In genomic region chr13:30091035-30091434, GRCh38 we compare ENCODE assay signal across 28 cellular contexts.
"Had no signal": no experiment of that assay in that cellular context is flagged by ENCODE, and none has a peak within 500 bp of the region (broad histone marks: within the 10 kb centered on the region; RNA-seq: fewer than 3 reads in every experiment).

No MANE protein-coding gene starts in this region.

- H3K9me3 ChIP-seq: ascending aorta, breast epithelium had no signal

- H3K4me1 ChIP-seq: ascending aorta, breast epithelium had no signal

- ATAC-seq: activated CD4-positive, CD25-positive, alpha-beta regulatory T cell treated with anti-CD3 and anti-CD28 coated beads, Interleukin-2, amount 50 U/mL, for 24 hours; activated CD8-positive, alpha-beta memory T cell treated with anti-CD3 and anti-CD28 coated beads, Interleukin-2, amount 10 ng/mL, durations not matched to agents 7 days and 5 days; activated CD8-positive, alpha-beta T cell treated with anti-CD3 and anti-CD28 coated beads for 36 hours; activated naive CD4-positive, alpha-beta T cell treated with anti-CD3 and anti-CD28 coated beads, Interleukin-2, amount 50 U/mL, for 72 hours; activated T-cell treated with anti-CD3 and anti-CD28 coated beads, Interleukin-2, amount 50 U/mL, for 72 hours; esophagus mucosa; T-cell had no signal

- FAIRE-seq: frontal cortex had no signal

- H3K36me3 ChIP-seq: ascending aorta, breast epithelium, cardiac muscle cell, WERI-Rb-1 had no signal

- H3K4me3 ChIP-seq: ascending aorta, breast epithelium, cardiac muscle cell, coronary artery, dorsolateral prefrontal cortex had no signal

- H3K27me3 ChIP-seq: ascending aorta, breast epithelium, cardiac muscle cell, dorsolateral prefrontal cortex had no signal

- DNase-seq: activated B cell treated with CpG ODN at 0.5 μM for 24 hours; activated CD4-positive, alpha-beta T cell treated with anti-CD3 and anti-CD28 coated beads for 48 hours; activated CD4-positive, alpha-beta T cell treated with anti-CD3 and anti-CD28 coated beads, Interleukin-2, amount 50 U/mL, for 1 hour; activated CD4-positive, alpha-beta T cell treated with anti-CD3 and anti-CD28 coated beads, Interleukin-2, amount 50 U/mL, for 48 hours; activated CD8-positive, alpha-beta memory T cell treated with anti-CD3 and anti-CD28 coated beads, Interleukin-2, amount 10 ng/mL, durations not matched to agents 7 days and 5 days; activated CD8-positive, alpha-beta memory T cell treated with anti-CD3 and anti-CD28 coated beads, Interleukin-2, amount 50 U/mL, for 4 hours; activated CD8-positive, alpha-beta T cell treated with anti-CD3 and anti-CD28 coated beads for 36 hours; activated gamma-delta T cell; activated naive CD4-positive, alpha-beta T cell; activated naive CD4-positive, alpha-beta T cell treated with anti-CD3 and anti-CD28 coated beads, Interleukin-2, amount 10 ng/mL, durations not matched to agents 7 days and 5 days; activated naive CD8-positive, alpha-beta T cell treated with anti-CD3 and anti-CD28 coated beads, Interleukin-2, amount 10 ng/mL, durations not matched to agents 7 days and 5 days; activated T-cell treated with anti-CD3 and anti-CD28 coated beads, Interleukin-2, amount 50 U/mL, for 1 hour; activated T-cell treated with anti-CD3 and anti-CD28 coated beads, Interleukin-2, amount 50 U/mL, for 72 hours; dorsolateral prefrontal cortex; effector memory CD4-positive, alpha-beta T cell; endodermal cell; foreskin fibroblast; T-cell; T-helper 9 cell; WERI-Rb-1 had no signal

- H3K27ac ChIP-seq: ascending aorta, breast epithelium, cardiac muscle cell, coronary artery, dorsolateral prefrontal cortex, WERI-Rb-1 had no signal
